ENCODE assay signal across 8 cellular contexts in genomic region chr9:111599092-111599947, GRCh38. TPM values are rescaled to one million over a fixed set of nuclear protein-coding genes. Genes with fewer than 3 reads are reported as not detected.
DNase-seq lines count a peak whose midpoint lies in the region; ATAC-seq and TF ChIP-seq lines count a peak whose summit lies in the region.

PTGR1 (minus strand) TSS chr9:111599647; CDS start chr9:111597422, 2,225 bp downstream.

- peaks cover 2% of the 10 kb centered on the region for H3K36me3 Mint-ChIP-seq in effector memory CD8-positive, alpha-beta T cell (ENCODE audit: insufficient read depth)

- H3K9ac ChIP-seq in liver (ENCODE audit: low read depth in 1 of 2, low read length in 2 of 2) = peak within 1 kb of the TSS; percentile 90 to 98

- peak in 1 of 2 donors; percentile 3 for TF ChIP-seq RAD21 in liver (IDR thresholded peaks at IDR 0.05)

- H3K27ac Mint-ChIP-seq in effector memory CD8-positive, alpha-beta T cell = peak within 1 kb of the TSS in 1 of 2 donors; percentile 26

- H3K9me3 ChIP-seq in liver (ENCODE audit: control insufficient read depth in 4 of 4, low read length in 3 of 4) = no peaks in the 10 kb centered on the region

- under 1% methylated on average over 64 of the region's 64 CpGs for WGBS in liver

- H3K4me3 Mint-ChIP-seq in effector memory CD8-positive, alpha-beta T cell = peak within 1 kb of the TSS; percentile 85 to 90

- no peak for ATAC-seq in effector memory CD8-positive, alpha-beta T cell (replicated peaks)
- no peak for ATAC-seq in HG03175 (IDR thresholded peaks at IDR 0.05; ENCODE audit: unreplicated experiment)

- H3K4me1 Mint-ChIP-seq in effector memory CD8-positive, alpha-beta T cell (ENCODE audit: low read depth in 2 of 2) = peaks cover 14 to 20% of the 10 kb centered on the region in 2 donors

- H3K27me3 ChIP-seq in liver (ENCODE audit: control insufficient read depth in 4 of 4, insufficient read depth in 4 of 4, low read length in 3 of 4) = no peaks in the 10 kb centered on the region

- DNase-seq in NCI-H524 (lab: John Stamatoyannopoulos, UW) = peak; percentile 65 to 71
- no peak for DNase-seq in NCI-H524 treated with DMSO at 0.1 percent for 48 hours (lab: John Stamatoyannopoulos, UW)
- DNase-seq in LoVo (ENCODE audit: low spot score) = peak; percentile 20
- no peak for DNase-seq in effector memory CD8-positive, alpha-beta T cell
- DNase-seq in stimulated activated CD4-positive, alpha-beta T cell treated with anti-CD3 and anti-CD28 coated beads, Interleukin-4, amount 100 ng/mL, for 1 hour = peak; percentile 16

- no peak for TF ChIP-seq CTCF in WI38 (IDR thresholded peaks at IDR 0.05; ENCODE audit: low read depth, low read length)
- TF ChIP-seq CTCF in liver (IDR thresholded peaks at IDR 0.05; ENCODE audit: low read depth, low read length, missing input control) = no peak

- peaks cover 0 to 16% (median 11%) of the 10 kb centered on the region in 4 donors for H3K36me3 ChIP-seq in liver (ENCODE audit: control insufficient read depth in 4 of 4, insufficient read depth in 3 of 4, low read depth in 1 of 4, low read length in 3 of 4)

- peaks cover 45 to 67% of the 10 kb centered on the region in 2 donors for H3K27me3 Mint-ChIP-seq in effector memory CD8-positive, alpha-beta T cell

- peaks cover 8 to 61% (median 45%) of the 10 kb centered on the region in 4 donors for H3K4me1 ChIP-seq in liver (ENCODE audit: control insufficient read depth in 4 of 4, insufficient read depth in 4 of 4, low read length in 3 of 4)

- peak within 1 kb of the TSS; percentile 95 to 96 for H3K27ac ChIP-seq in liver (ENCODE audit: low read depth in 1 of 2, low read length in 2 of 2)

- H3K4me3 ChIP-seq in WI38 (ENCODE audit: low read depth, low read length) (peak within 1 kb of the TSS; percentile 80), liver (ENCODE audit: low read depth in 1 of 3, low read length in 3 of 3) (peak within 1 kb of the TSS; percentile 84 to 95 (median 94))

- H3K9me3 Mint-ChIP-seq in effector memory CD8-positive, alpha-beta T cell = no peaks in the 10 kb centered on the region

TF ChIP-seq in liver, 16 proteins besides CTCF, POLR2A, EP300 and RAD21:
- TF ChIP-seq YY1 (IDR thresholded peaks at IDR 0.05) = peak; percentile 35
- TF ChIP-seq MAX (IDR thresholded peaks at IDR 0.05) = peak; percentile 39
- TF ChIP-seq REST (IDR thresholded peaks at IDR 0.05) = peak; percentile 31
- TF ChIP-seq GABPA (IDR thresholded peaks at IDR 0.05 in 1 of 2, conservative IDR thresholded peaks at IDR 0.05 in 1 of 2) = no peak
- no peak for TF ChIP-seq FOXA1 (IDR thresholded peaks at IDR 0.05)
- TF ChIP-seq JUND (IDR thresholded peaks at IDR 0.05) = peak; percentile 13 to 32
- peak; percentile 0 to 45 for TF ChIP-seq HNF4A (conservative IDR thresholded peaks at IDR 0.05)
- TF ChIP-seq EGR1 (IDR thresholded peaks at IDR 0.05; ENCODE audit: low read depth in 2 of 2) = peak; percentile 90 to 92
- TF ChIP-seq ZBTB33 (IDR thresholded peaks at IDR 0.05) = peak; percentile 55
- peak; percentile 28 for TF ChIP-seq HNF4G (IDR thresholded peaks at IDR 0.05)
- peak; percentile 42 for TF ChIP-seq SP1 (IDR thresholded peaks at IDR 0.05)
- no peak for TF ChIP-seq FOXA2 (IDR thresholded peaks at IDR 0.05)
- no peak for TF ChIP-seq ATF3 (IDR thresholded peaks at IDR 0.05)
- TF ChIP-seq TAF1 (conservative IDR thresholded peaks at IDR 0.05) = peak; percentile 93
- TF ChIP-seq NR2F2 (IDR thresholded peaks at IDR 0.05) = peak; percentile 14
- TF ChIP-seq RXRA (IDR thresholded peaks at IDR 0.05) = peak; percentile 50 to 60

RNA-seq across cellular contexts. Expression of gene PTGR1, which starts in this region (rescaled TPM):
- total RNA-seq in liver = 100 to 1,000 TPM in 1 of 2 donors, 10 to 100 TPM in 1; 53.1 to 324 TPM
- polyA plus RNA-seq in liver = 100 to 1,000 TPM; 618 to 784 TPM

Comparison
In these comparisons a context has a peak if more than half of its experiments do, and no peak if none do; other contexts are left out.
1. DNase-seq: peak in NCI-H524 (2 of 2), LoVo (single experiment) and stimulated activated CD4-positive, alpha-beta T cell treated with anti-CD3 and anti-CD28 coated beads, Interleukin-4, amount 100 ng/mL, for 1 hour (single experiment); none in NCI-H524 treated with DMSO at 0.1 percent for 48 hours (single experiment) and effector memory CD8-positive, alpha-beta T cell (0 of 3).